ENCODE assay signal across 8 cellular contexts in genomic region chr11:74453373-74453975, GRCh38. TPM values are rescaled to one million over a fixed set of nuclear protein-coding genes. Genes with fewer than 3 reads are reported as not detected.
DNase-seq lines count a peak whose midpoint lies in the region; ATAC-seq lines count a peak whose summit lies in the region.

No MANE protein-coding gene starts in this region.

- CTCF ChIA-PET in activated CD4-positive, alpha-beta T cell treated with anti-CD3 and anti-CD28 coated beads, Interleukin-2, amount 10 ng/mL, durations not matched to agents 7 days and 5 days (lab: Charles Lee) = interaction anchor here (0.6 to 1.3 kb wide), 13 partner anchors 9 to 1165 kb away, joined by 3 to 7 read pairs (median 3); partner anchors contain the start of genes KCNE3 and LIPT2

- in situ Hi-C loops in HAP-1 (cut with MboI; ENCODE audit: low sequenced_read_pairs) = no loop called here

- no peaks in the 10 kb centered on the region for H3K36me3 Mint-ChIP-seq in activated CD4-positive, alpha-beta T cell treated with anti-CD3 and anti-CD28 coated beads, Interleukin-2, amount 10 ng/mL, durations not matched to agents 7 days and 5 days (ENCODE audit: low read depth)

- H3K4me1 ChIP-seq in HAP-1 = no peaks in the 10 kb centered on the region

- POLR2A ChIA-PET in activated CD4-positive, alpha-beta T cell treated with anti-CD3 and anti-CD28 coated beads, Interleukin-2, amount 10 ng/mL, durations not matched to agents 7 days and 5 days (lab: Charles Lee) = interaction anchor here (1.1 kb wide), 1 partner anchor 117 kb away, joined by 7 read pairs; no protein-coding TSS in a partner anchor

- peak; percentile 80 for DNase-seq in AG20443 (ENCODE audit: low spot score)
- DNase-seq in HAP-1 (ENCODE audit: low spot score in 2 of 2) = peak; percentile 38 to 82
- DNase-seq in NCI-H69 (lab: John Stamatoyannopoulos, UW) = peak; percentile 84
- peak; percentile 68 for DNase-seq in activated CD4-positive, alpha-beta T cell treated with anti-CD3 and anti-CD28 coated beads, Interleukin-2, amount 10 ng/mL, durations not matched to agents 7 days and 5 days
- DNase-seq in dermis microvascular lymphatic vessel endothelial cell (ENCODE audit: low read depth in 2 of 2) = peak; percentile 67 to 78
- DNase-seq in medulla oblongata (ENCODE audit: extremely low spot score) = peak; percentile 72
- DNase-seq in stimulated activated CD8-positive, alpha-beta memory T cell treated with anti-CD3 and anti-CD28 coated beads, Interleukin-4, amount 100 ng/mL, for 1 hour (ENCODE audit: low read depth in 2 of 2, low spot score in 1 of 2) = peak; percentile 14 to 41

- no peak for ATAC-seq in HG03342 (IDR thresholded peaks at IDR 0.05; ENCODE audit: unreplicated experiment)

- H3K4me1 Mint-ChIP-seq in activated CD4-positive, alpha-beta T cell treated with anti-CD3 and anti-CD28 coated beads, Interleukin-2, amount 10 ng/mL, durations not matched to agents 7 days and 5 days = peaks cover 2% of the 10 kb centered on the region

- no peaks in the 10 kb centered on the region for H3K36me3 ChIP-seq in HAP-1 (replicated peaks)

- 0 out of 2 replicates have a peak, but pooled peaks cover 3% of the 10 kb centered on the region for H3K27me3 ChIP-seq in HAP-1 (ENCODE audit: low read depth)

- no peak overlapping the region for H3K4me3 ChIP-seq in HAP-1

- H3K9me3 ChIP-seq in HAP-1 = no peaks in the 10 kb centered on the region

- H3K27me3 Mint-ChIP-seq in activated CD4-positive, alpha-beta T cell treated with anti-CD3 and anti-CD28 coated beads, Interleukin-2, amount 10 ng/mL, durations not matched to agents 7 days and 5 days = peaks cover 2% of the 10 kb centered on the region

- H3K9me3 Mint-ChIP-seq in activated CD4-positive, alpha-beta T cell treated with anti-CD3 and anti-CD28 coated beads, Interleukin-2, amount 10 ng/mL, durations not matched to agents 7 days and 5 days = no peaks in the 10 kb centered on the region

- H3K4me3 Mint-ChIP-seq in activated CD4-positive, alpha-beta T cell treated with anti-CD3 and anti-CD28 coated beads, Interleukin-2, amount 10 ng/mL, durations not matched to agents 7 days and 5 days = no peak overlapping the region

- H3K27ac Mint-ChIP-seq in activated CD4-positive, alpha-beta T cell treated with anti-CD3 and anti-CD28 coated beads, Interleukin-2, amount 10 ng/mL, durations not matched to agents 7 days and 5 days = no peak overlapping the region

RNA-seq across cellular contexts. Expression of gene KCNE3, which starts 13.9 kb away (rescaled TPM):
- not detected for total RNA-seq in activated CD4-positive, alpha-beta T cell treated with anti-CD3 and anti-CD28 coated beads, Interleukin-2, amount 10 ng/mL, durations not matched to agents 7 days and 5 days
- total RNA-seq in dermis microvascular lymphatic vessel endothelial cell = 0.51 and 1.0 TPM in 2 replicates

RNA-seq across cellular contexts. Expression of gene LIPT2, which starts 40.0 kb away (rescaled TPM):
- total RNA-seq in activated CD4-positive, alpha-beta T cell treated with anti-CD3 and anti-CD28 coated beads, Interleukin-2, amount 10 ng/mL, durations not matched to agents 7 days and 5 days = 1 to 10 TPM; 3.0 to 3.1 TPM
- 4.3 and 4.5 TPM in 2 replicates for total RNA-seq in dermis microvascular lymphatic vessel endothelial cell

RNA-seq across cellular contexts. Expression of gene PGM2L1, which starts 55.2 kb away (rescaled TPM):
- 1 to 10 TPM; 8.4 to 9.9 TPM for total RNA-seq in activated CD4-positive, alpha-beta T cell treated with anti-CD3 and anti-CD28 coated beads, Interleukin-2, amount 10 ng/mL, durations not matched to agents 7 days and 5 days
- total RNA-seq in dermis microvascular lymphatic vessel endothelial cell = 36.6 and 55.6 TPM in 2 replicates

Comparison
In these comparisons a context has a peak if more than half of its experiments do, and no peak if none do; other contexts are left out.
1. DNase-seq: peak in every context shown above with its lines; median percentile 84 in NCI-H69; 80 in AG20443; 72 in dermis microvascular lymphatic vessel endothelial cell; 72 in medulla oblongata; 68 in activated CD4-positive, alpha-beta T cell treated with anti-CD3 and anti-CD28 coated beads, Interleukin-2, amount 10 ng/mL, durations not matched to agents 7 days and 5 days; 60 in HAP-1; 28 in stimulated activated CD8-positive, alpha-beta memory T cell treated with anti-CD3 and anti-CD28 coated beads, Interleukin-4, amount 100 ng/mL, for 1 hour.